Comparison of ENCODE assay signal across 17 cellular contexts in the genomic region with DNA sequence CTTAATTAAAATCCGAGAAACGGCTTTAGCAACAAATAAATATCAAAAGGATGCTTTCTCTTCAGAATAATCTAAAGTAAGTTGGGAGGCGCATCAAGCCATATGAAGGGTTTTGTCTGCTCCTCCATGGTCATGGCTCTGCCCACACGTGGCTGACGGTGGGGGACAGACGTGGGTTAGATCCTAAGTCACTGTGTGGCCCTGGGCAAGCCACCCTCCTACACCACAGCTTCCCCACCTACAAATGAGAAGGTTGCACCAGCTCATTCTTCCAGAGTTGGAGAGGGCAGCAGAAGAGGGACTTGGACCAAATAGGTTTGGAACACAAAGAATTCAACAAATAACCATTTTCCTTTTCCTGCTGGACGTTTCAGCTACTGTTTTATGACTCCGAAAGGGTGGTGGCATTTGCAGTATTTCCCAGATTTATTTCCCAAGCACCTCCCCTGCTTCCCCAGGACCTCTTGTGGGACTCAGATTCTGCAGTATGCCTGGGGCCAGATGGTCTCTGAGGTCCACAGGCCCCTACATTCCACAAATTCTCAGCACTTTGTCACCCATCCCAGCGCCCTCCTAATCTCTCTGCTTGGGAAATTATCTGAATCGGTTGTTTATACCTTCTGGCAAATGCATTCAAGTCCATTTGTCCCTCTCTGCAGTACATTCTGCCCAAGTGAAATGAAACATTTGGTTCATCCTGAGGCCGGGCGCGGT. TPM values are rescaled to one million over a fixed set of nuclear protein-coding genes. Genes with fewer than 3 reads are reported as not detected.
DNase-seq lines count a peak whose midpoint lies in the region; ATAC-seq and TF ChIP-seq lines count a peak whose summit lies in the region.
"Had no signal": no experiment of that assay in that cellular context is flagged by ENCODE, and none has a peak within 500 bp of the region (broad histone marks: within the 10 kb centered on the region; RNA-seq: fewer than 3 reads in every experiment).

No MANE protein-coding gene starts in this region.

- H3K27me3 ChIP-seq in mesenchymal stem cell (ENCODE audit: control insufficient read depth in 1 of 2, insufficient read depth in 1 of 2, low read length in 2 of 2) (peaks cover 0 to 13% of the 10 kb centered on the region in 2 experiments), smooth muscle cell (ENCODE audit: low read depth) (no peaks in the 10 kb centered on the region)

- H3K9me3 ChIP-seq in mesenchymal stem cell (ENCODE audit: control insufficient read depth, low read length) = no peaks in the 10 kb centered on the region
- no peaks in the 10 kb centered on the region for H3K9me3 ChIP-seq in smooth muscle cell (replicated peaks; ENCODE audit: low read depth)

- H3K4me3 ChIP-seq in mesenchymal stem cell (ENCODE audit: insufficient read depth in 1 of 2, low read depth in 1 of 2, low read length in 2 of 2) = no peak overlapping the region
- no peak overlapping the region for H3K4me3 ChIP-seq in smooth muscle cell
- H3K4me3 ChIP-seq: GM23248 had no signal

- H4K91ac ChIP-seq in mesenchymal stem cell (ENCODE audit: low read length) = no peak overlapping the region

- no peak overlapping the region for H3K4ac ChIP-seq in mesenchymal stem cell (ENCODE audit: low read depth in 1 of 2, low read length in 2 of 2)

- peaks cover 18% of the 10 kb centered on the region for H3K4me1 ChIP-seq in mesenchymal stem cell (ENCODE audit: control insufficient read depth, insufficient read depth, low read depth, low read length)
- peaks cover 15% of the 10 kb centered on the region for H3K4me1 ChIP-seq in smooth muscle cell (ENCODE audit: low read depth)

- H2AFZ ChIP-seq in mesenchymal stem cell (ENCODE audit: low read depth, low read length) = no peak overlapping the region
- no peak overlapping the region for H2AFZ ChIP-seq in smooth muscle cell (ENCODE audit: low read depth)
- H2AFZ ChIP-seq: GM23248 had no signal

- DNase-seq in ELR (ENCODE audit: low read depth) (peak; percentile 41), RPMI7951 (ENCODE audit: low read depth) (peak; percentile 55), mesenchymal stem cell (peak; percentile 25), smooth muscle cell (lab: John Stamatoyannopoulos, UW; ENCODE audit: unreplicated experiment) (no peak), ecto neural progenitor cell (ENCODE audit: low spot score) (no peak)
- DNase-seq: C1 segment of cervical spinal cord, DMS153, GM23248, HFFc6, Karpas-422, MM.1S, NCI-H1105, NCI-H187 treated with DMSO at 0.1 percent for 48 hours, NCI-H2171, NCI-H510A had no signal

- WGBS in mesenchymal stem cell = 63% methylated on average over 13 of the region's 13 CpGs
- 62% methylated on average over 13 of the region's 13 CpGs for WGBS in smooth muscle cell (ENCODE audit: low lambda C conversion rate)

- H3K23ac ChIP-seq in mesenchymal stem cell (ENCODE audit: low read length in 2 of 2) = no peak overlapping the region

- ATAC-seq in HG02938 (IDR thresholded peaks at IDR 0.05; ENCODE audit: unreplicated experiment) (no peak), HG02610 (IDR thresholded peaks at IDR 0.05; ENCODE audit: unreplicated experiment) (no peak)

- no peaks in the 10 kb centered on the region for H3K79me1 ChIP-seq in mesenchymal stem cell (replicated peaks; ENCODE audit: low read length, poor library complexity, severe bottlenecking)

- H3F3A ChIP-seq in smooth muscle cell (ENCODE audit: low read depth) = peaks cover 9% of the 10 kb centered on the region

- H3K79me2 ChIP-seq in smooth muscle cell (ENCODE audit: low read depth) = no peaks in the 10 kb centered on the region

- H3K4me2 ChIP-seq in mesenchymal stem cell (ENCODE audit: low read length, poor library complexity, severe bottlenecking) (no peak overlapping the region), smooth muscle cell (peak overlapping the region; percentile 22)

- H3K9ac ChIP-seq in mesenchymal stem cell (ENCODE audit: low read length) = no peak overlapping the region
- H3K9ac ChIP-seq in smooth muscle cell (ENCODE audit: low read depth) = no peak overlapping the region
- H3K9ac ChIP-seq: GM23248 had no signal

- H2AK5ac ChIP-seq in mesenchymal stem cell (ENCODE audit: low read length, severe bottlenecking) = no peak overlapping the region

- no peak overlapping the region for H2BK15ac ChIP-seq in mesenchymal stem cell (ENCODE audit: low read depth, poor library complexity, severe bottlenecking)

- no peak overlapping the region for H2BK120ac ChIP-seq in mesenchymal stem cell (ENCODE audit: low read depth, low read length)

- no peak overlapping the region for H3K18ac ChIP-seq in mesenchymal stem cell (ENCODE audit: low read depth in 1 of 2, low read length in 2 of 2)

- H2BK5ac ChIP-seq in mesenchymal stem cell (ENCODE audit: low read depth, low read length, poor library complexity, severe bottlenecking) = no peak overlapping the region

- no peak overlapping the region for H3K14ac ChIP-seq in mesenchymal stem cell (ENCODE audit: low read length in 2 of 2)

- no peaks in the 10 kb centered on the region for H4K20me1 ChIP-seq in smooth muscle cell (ENCODE audit: low read depth)

- no peaks in the 10 kb centered on the region for H3K36me3 ChIP-seq in mesenchymal stem cell (ENCODE audit: control insufficient read depth in 1 of 2, insufficient read depth in 2 of 2, low read depth in 1 of 2, low read length in 2 of 2)
- no peaks in the 10 kb centered on the region for H3K36me3 ChIP-seq in smooth muscle cell (ENCODE audit: low read depth)

- peak overlapping the region in 1 of 2 experiments; percentile 42 for H2BK12ac ChIP-seq in mesenchymal stem cell (ENCODE audit: low read length in 2 of 2)

- TF ChIP-seq CTCF in smooth muscle cell (IDR thresholded peaks at IDR 0.05; ENCODE audit: borderline replicate concordance, insufficient read depth, poor library complexity, severe bottlenecking) = no peak

- H3K27ac ChIP-seq in mesenchymal stem cell (ENCODE audit: low read length, poor library complexity, severe bottlenecking) (no peak overlapping the region), smooth muscle cell (ENCODE audit: low read depth) (no peak overlapping the region)
- H3K27ac ChIP-seq: GM23248 had no signal

- no peak overlapping the region for H4K8ac ChIP-seq in mesenchymal stem cell (ENCODE audit: low read length)

RNA-seq across cellular contexts. Expression of a gene that starts 17.8 kb away (rescaled TPM):
- 2.7 and 3.2 TPM in 2 replicates for total RNA-seq in RPMI7951 (2014; rRNA removed; shearing (Covaris generic))
- polyA plus RNA-seq in mesenchymal stem cell (2013, experiment 1 of 2) = 0.44 TPM
- polyA plus RNA-seq in mesenchymal stem cell (2013, experiment 2 of 2) = 0.48 TPM
- total RNA-seq in smooth muscle cell = 0.76 and 2.7 TPM in 2 replicates
- 0.70 and 2.2 TPM in 2 replicates for polyA plus RNA-seq in smooth muscle cell

RNA-seq across cellular contexts. Expression of a gene that starts 58.8 kb away (rescaled TPM):
- total RNA-seq in RPMI7951 (2014; rRNA removed; shearing (Covaris generic)) = 123 and 130 TPM in 2 replicates
- polyA plus RNA-seq in mesenchymal stem cell (2013, experiment 1 of 2) = 116 TPM
- 113 TPM for polyA plus RNA-seq in mesenchymal stem cell (2013, experiment 2 of 2)
- total RNA-seq in smooth muscle cell = 51.4 and 58.0 TPM in 2 replicates
- polyA plus RNA-seq in smooth muscle cell = 65.6 and 92.9 TPM in 2 replicates

Comparison
In these comparisons a context has a peak if more than half of its experiments do, and no peak if none do; other contexts are left out.
1. DNase-seq: peak in ELR (single experiment), RPMI7951 (single experiment) and mesenchymal stem cell (single experiment); none in smooth muscle cell (single experiment) and ecto neural progenitor cell (single experiment).